ENCODE assay signal across 28 cellular contexts in the genomic region with DNA sequence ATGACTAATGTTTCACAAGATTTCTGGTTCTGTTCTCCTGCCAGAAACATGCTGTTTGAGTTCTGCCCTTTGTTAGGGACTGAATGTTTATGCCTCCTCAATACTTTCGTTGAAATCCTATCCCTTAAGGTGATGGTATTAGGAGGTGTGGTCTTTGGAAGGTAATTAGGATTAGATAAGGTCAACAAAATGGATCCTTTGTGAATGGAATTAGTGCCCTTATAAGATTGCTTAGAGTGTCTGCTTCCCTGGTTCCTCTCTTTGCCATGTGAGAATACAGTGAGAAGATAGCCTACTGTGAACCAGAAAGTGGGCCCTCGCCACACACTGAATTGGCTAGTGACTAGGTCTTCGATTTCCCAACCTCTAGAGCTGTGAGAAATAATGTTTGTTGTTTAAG.
"Had no signal": no experiment of that assay in that cellular context is flagged by ENCODE, and none has a peak within 500 bp of the region (broad histone marks: within the 10 kb centered on the region; RNA-seq: fewer than 3 reads in every experiment).

No MANE protein-coding gene starts in this region.

- H3K4me3 Mint-ChIP-seq: naive B cell; naive thymus-derived CD8-positive, alpha-beta T cell; natural killer cell treated with Interleukin-12 subunit alpha and Interleukin-12 subunit beta and Interleukin-15 and Interleukin-18, amount 100 ng/mL, for 72 hours; nephron progenitor cell; neural crest cell; stimulated activated effector memory CD8-positive, alpha-beta T cell treated with anti-CD3 and anti-CD28 coated beads, Interleukin-12 subunit alpha, Interleukin-12 subunit beta, amount 100 ng/mL, for 72 hours; stimulated activated naive B cell treated with anti-CD40 and anti-IgM and Interleukin-4, amounts not matched to agents 10 μg/mL and 1 μg/mL and 100 μg/mL, for 72 hours; stimulated activated naive CD8-positive, alpha-beta T cell treated with anti-CD3 and anti-CD28 coated beads, Interleukin-15, Interleukin-2, amounts not matched to agents 100 ng/mL and 50 ng/mL, for 24 hours; type B pancreatic cell had no signal

- H3K4me3 ChIP-seq: psoas muscle, right lobe of liver, sigmoid colon, stomach, thoracic aorta, thyroid gland, transverse colon, upper lobe of right lung, uterus had no signal

- H2AFZ ChIP-seq: parathyroid adenoma had no signal

- H3K27me3 ChIP-seq: right lobe of liver, sigmoid colon, stomach, thyroid gland, transverse colon, upper lobe of right lung, uterus had no signal

- H3K9ac ChIP-seq: parathyroid adenoma had no signal

- H3K27me3 Mint-ChIP-seq: naive B cell; naive thymus-derived CD8-positive, alpha-beta T cell; natural killer cell treated with Interleukin-12 subunit alpha and Interleukin-12 subunit beta and Interleukin-15 and Interleukin-18, amount 100 ng/mL, for 72 hours; progenitor cell of endocrine pancreas; stimulated activated naive B cell treated with anti-CD40 and anti-IgM and Interleukin-4, amounts not matched to agents 10 μg/mL and 1 μg/mL and 100 μg/mL, for 72 hours; stimulated activated naive CD8-positive, alpha-beta T cell treated with anti-CD3 and anti-CD28 coated beads, Interleukin-15, Interleukin-2, amounts not matched to agents 100 ng/mL and 50 ng/mL, for 24 hours; type B pancreatic cell had no signal

- H3K4me1 Mint-ChIP-seq: naive B cell; naive thymus-derived CD8-positive, alpha-beta T cell; nephron progenitor cell; stimulated activated effector memory CD8-positive, alpha-beta T cell treated with anti-CD3 and anti-CD28 coated beads, Interleukin-12 subunit alpha, Interleukin-12 subunit beta, amount 100 ng/mL, for 72 hours; stimulated activated naive B cell treated with anti-CD40 and anti-IgM and Interleukin-4, amounts not matched to agents 10 μg/mL and 1 μg/mL and 100 μg/mL, for 72 hours had no signal

- ATAC-seq: naive thymus-derived CD8-positive, alpha-beta T cell; natural killer cell treated with Interleukin-12 subunit alpha and Interleukin-12 subunit beta and Interleukin-15 and Interleukin-18, amount 100 ng/mL, for 72 hours; psoas muscle; right cardiac atrium; right lobe of liver; stimulated activated effector memory CD8-positive, alpha-beta T cell treated with anti-CD3 and anti-CD28 coated beads, Interleukin-12 subunit alpha, Interleukin-12 subunit beta, amount 100 ng/mL, for 72 hours; stimulated activated naive B cell treated with anti-CD40 and anti-IgM and Interleukin-4, amounts not matched to agents 10 μg/mL and 1 μg/mL and 100 μg/mL, for 72 hours; upper lobe of right lung had no signal

- H3K79me2 ChIP-seq: parathyroid adenoma had no signal

- H3K9me3 Mint-ChIP-seq: naive B cell; naive thymus-derived CD8-positive, alpha-beta T cell; nephron progenitor cell; stimulated activated effector memory CD8-positive, alpha-beta T cell treated with anti-CD3 and anti-CD28 coated beads, Interleukin-12 subunit alpha, Interleukin-12 subunit beta, amount 100 ng/mL, for 72 hours; stimulated activated naive B cell treated with anti-CD40 and anti-IgM and Interleukin-4, amounts not matched to agents 10 μg/mL and 1 μg/mL and 100 μg/mL, for 72 hours; stimulated activated naive CD8-positive, alpha-beta T cell treated with anti-CD3 and anti-CD28 coated beads, Interleukin-15, Interleukin-2, amounts not matched to agents 100 ng/mL and 50 ng/mL, for 24 hours; type B pancreatic cell had no signal

- H3K27ac ChIP-seq: parathyroid adenoma, psoas muscle, right lobe of liver, sigmoid colon, stomach, thoracic aorta, thyroid gland, transverse colon, upper lobe of right lung, uterus had no signal

- H3K36me3 Mint-ChIP-seq: naive B cell; naive thymus-derived CD8-positive, alpha-beta T cell; natural killer cell treated with Interleukin-12 subunit alpha and Interleukin-12 subunit beta and Interleukin-15 and Interleukin-18, amount 100 ng/mL, for 72 hours; stimulated activated effector memory CD8-positive, alpha-beta T cell treated with anti-CD3 and anti-CD28 coated beads, Interleukin-12 subunit alpha, Interleukin-12 subunit beta, amount 100 ng/mL, for 72 hours; stimulated activated naive B cell treated with anti-CD40 and anti-IgM and Interleukin-4, amounts not matched to agents 10 μg/mL and 1 μg/mL and 100 μg/mL, for 72 hours; type B pancreatic cell had no signal

- DNase-seq: naive B cell; naive thymus-derived CD8-positive, alpha-beta T cell; nephron progenitor cell; posterior cingulate gyrus; psoas muscle; right cardiac atrium; right lobe of liver; sigmoid colon; small intestine; stimulated activated CD4-positive, alpha-beta T cell treated with anti-CD3 and anti-CD28 coated beads, Interleukin-15, amount 100 ng/mL, for 24 hours; stimulated activated CD4-positive, alpha-beta T cell treated with anti-CD3 and anti-CD28 coated beads, Interleukin-2, amount 100 ng/mL, for 24 hours; stimulated activated CD4-positive, alpha-beta T cell treated with anti-CD3 and anti-CD28 coated beads, Interleukin-2, amount 100 ng/mL, for 48 hours; stimulated activated CD4-positive, alpha-beta T cell treated with anti-CD3 and anti-CD28 coated beads, Interleukin-4, amount 100 ng/mL, for 24 hours; stimulated activated naive B cell treated with anti-CD40 and anti-IgM and Interleukin-4, amounts not matched to agents 10 μg/mL and 1 μg/mL and 100 μg/mL, for 72 hours; stimulated activated naive CD4-positive, alpha-beta T cell treated with Interleukin-2 at 50 U/mL for 16 hours; stomach; thyroid gland; transverse colon; upper lobe of right lung; uterus had no signal

- H3K9me3 ChIP-seq: psoas muscle, right lobe of liver, sigmoid colon, stomach, thoracic aorta, thyroid gland, transverse colon, upper lobe of right lung, uterus had no signal

- FAIRE-seq: small intestine had no signal

- H3K4me1 ChIP-seq: psoas muscle, right lobe of liver, sigmoid colon, stomach, thyroid gland, transverse colon, upper lobe of right lung, uterus had no signal

- H3K27ac Mint-ChIP-seq: naive B cell; naive thymus-derived CD8-positive, alpha-beta T cell; natural killer cell treated with Interleukin-12 subunit alpha and Interleukin-12 subunit beta and Interleukin-15 and Interleukin-18, amount 100 ng/mL, for 72 hours; nephron progenitor cell; progenitor cell of endocrine pancreas; stimulated activated effector memory CD8-positive, alpha-beta T cell treated with anti-CD3 and anti-CD28 coated beads, Interleukin-12 subunit alpha, Interleukin-12 subunit beta, amount 100 ng/mL, for 72 hours; stimulated activated naive B cell treated with anti-CD40 and anti-IgM and Interleukin-4, amounts not matched to agents 10 μg/mL and 1 μg/mL and 100 μg/mL, for 72 hours; stimulated activated naive CD8-positive, alpha-beta T cell treated with anti-CD3 and anti-CD28 coated beads, Interleukin-15, Interleukin-2, amounts not matched to agents 100 ng/mL and 50 ng/mL, for 24 hours; type B pancreatic cell had no signal

- H3K36me3 ChIP-seq: right lobe of liver, sigmoid colon, stomach, thoracic aorta, thyroid gland, transverse colon, upper lobe of right lung, uterus had no signal
